Comparison of ENCODE assay signal across 24 cellular contexts in the genomic region with DNA sequence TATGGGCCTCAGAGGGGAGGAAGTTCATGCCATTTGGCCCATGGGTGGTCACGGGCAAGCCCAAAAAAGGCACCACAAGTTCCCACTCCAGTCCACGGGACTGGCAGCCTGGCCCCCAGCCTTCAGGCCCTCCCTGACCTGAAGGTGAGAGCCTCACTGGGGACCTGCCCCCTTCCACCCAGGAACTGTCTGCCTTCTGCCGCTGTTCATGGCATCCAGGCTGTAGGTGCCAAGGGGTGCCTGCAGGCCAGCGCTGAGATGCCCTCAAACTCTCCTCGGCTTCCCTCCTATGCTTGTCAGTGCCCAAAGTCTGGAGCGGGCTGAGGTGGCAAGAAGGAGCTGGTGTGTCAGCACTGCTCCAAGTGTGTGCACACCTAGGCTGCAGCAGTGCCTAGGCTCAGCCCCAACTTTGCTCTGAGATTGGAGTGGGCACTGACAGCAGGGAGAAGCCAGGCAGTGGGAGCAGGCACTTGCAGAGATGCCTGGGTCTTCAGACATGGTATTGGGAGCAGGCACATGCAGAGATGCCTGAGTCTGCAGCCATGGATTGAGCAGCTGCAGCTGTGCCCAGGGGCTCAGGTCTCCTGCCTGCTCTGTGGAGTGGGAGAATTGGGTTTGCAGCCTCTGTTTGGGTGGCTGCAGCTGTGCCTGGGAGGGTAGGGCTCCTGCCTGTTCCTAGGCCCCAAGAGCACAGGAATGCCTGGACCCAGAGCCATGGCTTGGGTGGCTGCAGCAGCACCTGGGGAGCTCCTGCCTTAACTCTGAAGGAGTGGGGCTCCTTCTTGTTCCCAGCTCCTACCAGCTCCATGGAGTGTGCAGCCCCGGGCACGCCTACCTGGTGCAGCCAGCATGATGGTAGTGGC. TPM values are rescaled to one million over a fixed set of nuclear protein-coding genes. Genes with fewer than 3 reads are reported as not detected.
"Had no signal": no experiment of that assay in that cellular context is flagged by ENCODE, and none has a peak within 500 bp of the region (broad histone marks: within the 10 kb centered on the region; RNA-seq: fewer than 3 reads in every experiment).

No MANE protein-coding gene starts in this region.

- H3K36me3 Mint-ChIP-seq: IgD-negative memory B cell had no signal

- H3K27ac Mint-ChIP-seq: IgD-negative memory B cell had no signal

- H3K36me3 ChIP-seq: SJCRH30 had no signal

- H3K4me3 Mint-ChIP-seq: IgD-negative memory B cell had no signal

- H3K27me3 ChIP-seq: SJCRH30 had no signal

- H3K9me3 ChIP-seq: SJCRH30 had no signal

- ATAC-seq: K562, Right ventricle myocardium inferior, SK-N-SH treated with all-trans-retinoic acid at 6 μM for 48 hours had no signal

- H3K4me1 ChIP-seq: SJCRH30 had no signal

- H3K4me3 ChIP-seq: K562, SJCRH30 had no signal

- DNase-seq: Kasumi-1, MM.1S, NCI-H1092 treated with DMSO at 0.1 percent for 48 hours, NCI-H1436, NCI-H187, NCI-H2029, NCI-H2081 treated with DMSO at 0.1 percent for 48 hours, NCI-H2171, NCI-H226, NCI-H446, NCI-H510A, NCI-H524 treated with DMSO at 0.1 percent for 48 hours, NCI-H69, NCI-H774, SHP77 treated with DMSO at 0.1 percent for 48 hours, SJCRH30 had no signal

- H3K4me1 Mint-ChIP-seq: IgD-negative memory B cell had no signal

- H3K27ac ChIP-seq: HL-60, KMS-11, SJCRH30 had no signal

RNA-seq across cellular contexts. Expression of gene PRR23C, which starts 44.0 kb away (rescaled TPM):
- total RNA-seq: K562, M059J, Right ventricle myocardium inferior, RPMI7951, SJCRH30 had no signal
- polyA plus RNA-seq: IgD-negative memory B cell, K562 had no signal
